ENCODE assay signal across 14 cellular contexts in genomic region chr10:112715581-112715980, GRCh38.
"Had no signal": no experiment of that assay in that cellular context is flagged by ENCODE, and none has a peak within 500 bp of the region (broad histone marks: within the 10 kb centered on the region; RNA-seq: fewer than 3 reads in every experiment).

No MANE protein-coding gene starts in this region.

- DNase-seq: activated CD8-positive, alpha-beta memory T cell treated with anti-CD3 and anti-CD28 coated beads, Interleukin-2, amount 10 ng/mL, durations not matched to agents 7 days and 5 days; activated T-cell treated with anti-CD3 and anti-CD28 coated beads, Interleukin-2, amount 50 U/mL, for 4 hours; caudate nucleus; cortex of kidney; effector CD8-positive, alpha-beta T cell; hippocampal formation; left cardiac atrium; psoas muscle; stimulated activated CD4-positive, alpha-beta T cell treated with anti-CD3 and anti-CD28 coated beads, Interleukin-2, amount 100 ng/mL, for 24 hours; stimulated activated naive CD4-positive, alpha-beta T cell; T-helper 17 cell had no signal

- H3K27me3 ChIP-seq: suprapubic skin had no signal

- H3K4me1 ChIP-seq: psoas muscle, suprapubic skin had no signal

- H3K9me3 ChIP-seq: psoas muscle, suprapubic skin had no signal

- H3K27ac ChIP-seq: psoas muscle, suprapubic skin had no signal

- ATAC-seq: activated CD8-positive, alpha-beta memory T cell treated with anti-CD3 and anti-CD28 coated beads, Interleukin-2, amount 10 ng/mL, durations not matched to agents 7 days and 5 days; activated T-cell treated with anti-CD3 and anti-CD28 coated beads, Interleukin-2, amount 50 U/mL, for 4 hours; left cardiac atrium; psoas muscle; sciatic nerve; T-helper 17 cell had no signal

- H3K36me3 ChIP-seq: suprapubic skin had no signal

- H3K4me3 ChIP-seq: lung, psoas muscle, suprapubic skin had no signal
